ENCODE assay signal across 27 cellular contexts in genomic region chr19:7792286-7792685, GRCh38. TPM values are rescaled to one million over a fixed set of nuclear protein-coding genes. Genes with fewer than 3 reads are reported as not detected.
DNase-seq lines count a peak whose midpoint lies in the region; ATAC-seq and TF ChIP-seq lines count a peak whose summit lies in the region.
"Had no signal": no experiment of that assay in that cellular context is flagged by ENCODE, and none has a peak within 500 bp of the region (broad histone marks: within the 10 kb centered on the region; RNA-seq: fewer than 3 reads in every experiment).

No MANE protein-coding gene starts in this region.

- H3K36me3 ChIP-seq in cardiac muscle cell = no peaks in the 10 kb centered on the region
- H3K36me3 ChIP-seq in brain microvascular endothelial cell (replicated peaks) = no peaks in the 10 kb centered on the region
- H3K36me3 ChIP-seq: upper lobe of right lung had no signal

- H3K27me3 ChIP-seq in cardiac muscle cell (peaks cover 42% of the 10 kb centered on the region), brain microvascular endothelial cell (replicated peaks) (peaks cover 20% of the 10 kb centered on the region)
- peaks cover 29% of the 10 kb centered on the region for H3K27me3 ChIP-seq in CD4-positive, alpha-beta T cell (ENCODE audit: control insufficient read depth, insufficient read depth, low read length)

- peaks cover 39% of the 10 kb centered on the region for H3K27me3 Mint-ChIP-seq in CD4-positive, alpha-beta T cell

- CTCF ChIA-PET in CD4-positive, alpha-beta T cell (lab: Charles Lee) = no interaction called here

- H3K36me3 Mint-ChIP-seq in CD4-positive, alpha-beta T cell (ENCODE audit: low read depth) = no peaks in the 10 kb centered on the region
- H3K36me3 Mint-ChIP-seq: activated CD4-positive, alpha-beta memory T cell treated with anti-CD3 and anti-CD28 coated beads for 36 hours; brain had no signal

- H3K9me3 Mint-ChIP-seq in CD4-positive, alpha-beta T cell = no peaks in the 10 kb centered on the region
- H3K9me3 Mint-ChIP-seq: activated CD4-positive, alpha-beta memory T cell treated with anti-CD3 and anti-CD28 coated beads for 36 hours; activated naive CD8-positive, alpha-beta T cell treated with anti-CD3 and anti-CD28 coated beads, Interleukin-2, amount 50 U/mL, for 24 hours had no signal

- no peak overlapping the region for H3K4me3 ChIP-seq in cardiac muscle cell
- H3K4me3 ChIP-seq in brain microvascular endothelial cell (ENCODE audit: low read depth, low read length) = no peak overlapping the region
- H3K4me3 ChIP-seq: lung, SK-N-MC, upper lobe of right lung had no signal

- POLR2A ChIA-PET in CD4-positive, alpha-beta T cell (lab: Charles Lee) = interaction anchor here (1.2 kb wide), 1 partner anchor 106 kb away, joined by 3 read pairs; no protein-coding TSS in a partner anchor

- no peaks in the 10 kb centered on the region for H3K4me1 ChIP-seq in cardiac muscle cell (ENCODE audit: low read depth)
- H3K4me1 ChIP-seq: upper lobe of right lung had no signal

- ATAC-seq in Right ventricle myocardium inferior = no peak
- no peak for ATAC-seq in CD4-positive, alpha-beta T cell (ENCODE audit: poor library complexity)
- ATAC-seq: activated naive CD8-positive, alpha-beta T cell treated with anti-CD3 and anti-CD28 coated beads, Interleukin-2, amount 50 U/mL, for 24 hours; sciatic nerve; T-helper 17 cell; upper lobe of right lung had no signal

- H3K4me1 Mint-ChIP-seq in CD4-positive, alpha-beta T cell (ENCODE audit: low read depth) = peaks cover 5% of the 10 kb centered on the region

- in situ Hi-C loops in brain microvascular endothelial cell (cut with HindIII; ENCODE audit: low pct_ligation_motif_present, low sequenced_read_pairs) = no loop called here

- H3K27ac ChIP-seq in cardiac muscle cell = no peak overlapping the region
- no peak overlapping the region for H3K27ac ChIP-seq in brain microvascular endothelial cell
- no peak overlapping the region for H3K27ac ChIP-seq in CD4-positive, alpha-beta T cell (ENCODE audit: low read depth, low read length)
- H3K27ac ChIP-seq: SK-N-MC, upper lobe of right lung had no signal

- no peak overlapping the region for H3K4me3 Mint-ChIP-seq in CD4-positive, alpha-beta T cell
- H3K4me3 Mint-ChIP-seq: activated CD4-positive, alpha-beta memory T cell treated with anti-CD3 and anti-CD28 coated beads for 36 hours; activated naive CD8-positive, alpha-beta T cell treated with anti-CD3 and anti-CD28 coated beads, Interleukin-2, amount 50 U/mL, for 24 hours; B cell; brain; T-helper 17 cell had no signal

- H3K27ac Mint-ChIP-seq in CD4-positive, alpha-beta T cell = no peak overlapping the region
- H3K27ac Mint-ChIP-seq: activated CD4-positive, alpha-beta memory T cell treated with anti-CD3 and anti-CD28 coated beads for 36 hours; activated naive CD8-positive, alpha-beta T cell treated with anti-CD3 and anti-CD28 coated beads, Interleukin-2, amount 50 U/mL, for 24 hours; B cell; brain; T-helper 17 cell had no signal

- TF ChIP-seq CTCF in cardiac muscle cell (IDR thresholded peaks at IDR 0.05; ENCODE audit: low read depth, low read length) (no peak), brain microvascular endothelial cell (IDR thresholded peaks at IDR 0.05; ENCODE audit: low read depth, low read length, missing control alignments) (no peak)
- TF ChIP-seq CTCF in CD4-positive, alpha-beta T cell (IDR thresholded peaks at IDR 0.05) = no peak

- no peaks in the 10 kb centered on the region for H3K9me3 ChIP-seq in cardiac muscle cell (ENCODE audit: low read depth)
- no peaks in the 10 kb centered on the region for H3K9me3 ChIP-seq in CD4-positive, alpha-beta T cell (ENCODE audit: control insufficient read depth, low read length)
- H3K9me3 ChIP-seq: upper lobe of right lung had no signal

- DNase-seq in cardiac muscle cell (ENCODE audit: low read depth in 1 of 2, low spot score in 1 of 2) (peak; percentile 18 to 46), Right ventricle myocardium inferior (ENCODE audit: missing footprints) (no peak), brain microvascular endothelial cell (peak; percentile 5), kidney glomerular epithelial cell (lab: John Stamatoyannopoulos, UW) (peak; percentile 19), ureter (ENCODE audit: low spot score) (peak; percentile 58), NCI-H2029 treated with DMSO at 0.1 percent for 48 hours (lab: John Stamatoyannopoulos, UW) (no peak), NCI-H187 treated with DMSO at 0.1 percent for 48 hours (lab: John Stamatoyannopoulos, UW) (no peak)
- DNase-seq in CD4-positive, alpha-beta T cell = no peak
- DNase-seq: activated CD4-positive, alpha-beta memory T cell treated with anti-CD3 and anti-CD28 coated beads for 36 hours; activated CD4-positive, CD25-positive, alpha-beta regulatory T cell; activated effector memory CD4-positive, alpha-beta T cell treated with Interleukin-2 at 50 U/mL for 16 hours; activated naive CD8-positive, alpha-beta T cell treated with anti-CD3 and anti-CD28 coated beads, Interleukin-2, amount 50 U/mL, for 24 hours; NCI-H1105 treated with DMSO at 0.1 percent for 48 hours; NK-92 treated with Interleukin-12 subunit alpha and Interleukin-12 subunit beta, amount 100 ng/mL, for 24 hours; stimulated activated CD4-positive, alpha-beta T cell treated with anti-CD3 and anti-CD28 coated beads, Interleukin-15, amount 100 ng/mL, for 24 hours; stimulated activated CD8-positive, alpha-beta memory T cell treated with anti-CD3 and anti-CD28 coated beads, Interleukin-4, amount 100 ng/mL, for 48 hours; T-helper 17 cell; upper lobe of right lung had no signal

- intact Hi-C loops in Right ventricle myocardium inferior (cut with DNase I) = no loop called here
- intact Hi-C loops in CD4-positive, alpha-beta T cell (cut with DNase I, micrococcal nuclease) = no loop called here

RNA-seq across cellular contexts. Expression of gene CLEC4M, which starts 29.2 kb away (rescaled TPM):
- total RNA-seq in cardiac muscle cell (0.54 TPM in 1 of 2 replicates, not detected in the other), Right ventricle myocardium inferior (not detected), ureter (not detected)
- 0.48 TPM in 1 of 2 replicates, not detected in the other for polyA plus RNA-seq in cardiac muscle cell
- not detected for total RNA-seq in CD4-positive, alpha-beta T cell
- total RNA-seq: activated CD4-positive, alpha-beta memory T cell treated with anti-CD3 and anti-CD28 coated beads for 36 hours; H1; myocyte; RPMI7951; sciatic nerve had no signal
- polyA plus RNA-seq: H1 had no signal

RNA-seq across cellular contexts. Expression of gene EVI5L, which starts 37.7 kb away (rescaled TPM):
- total RNA-seq in cardiac muscle cell (41.9 and 48.6 TPM in 2 replicates), Right ventricle myocardium inferior (21.5 TPM), ureter (15.9 TPM)
- 28.7 and 29.1 TPM in 2 replicates for polyA plus RNA-seq in cardiac muscle cell
- total RNA-seq in CD4-positive, alpha-beta T cell = 1 to 10 TPM; 5.2 to 6.0 TPM

RNA-seq across cellular contexts. Expression of gene CD209, which starts 45.0 kb away (rescaled TPM):
- total RNA-seq in cardiac muscle cell = not detected in 2 replicates
- polyA plus RNA-seq in cardiac muscle cell = not detected in 2 replicates
- total RNA-seq in Right ventricle myocardium inferior = 15.6 TPM
- 3.3 TPM for total RNA-seq in ureter
- not detected for total RNA-seq in CD4-positive, alpha-beta T cell
- total RNA-seq: activated CD4-positive, alpha-beta memory T cell treated with anti-CD3 and anti-CD28 coated beads for 36 hours; B cell; myocyte; NCI-H460; RPMI7951; T-helper 17 cell had no signal

Comparison
In these comparisons a context has a peak if more than half of its experiments do, and no peak if none do; other contexts are left out.
1. DNase-seq: peak in cardiac muscle cell (2 of 2), brain microvascular endothelial cell (single experiment), kidney glomerular epithelial cell (single experiment) and ureter (single experiment); none in Right ventricle myocardium inferior (single experiment), NCI-H2029 treated with DMSO at 0.1 percent for 48 hours (single experiment), CD4-positive, alpha-beta T cell (0 of 10) and NCI-H187 treated with DMSO at 0.1 percent for 48 hours (single experiment).